9 cellular contexts compared by ENCODE assay signal in the genomic region with DNA sequence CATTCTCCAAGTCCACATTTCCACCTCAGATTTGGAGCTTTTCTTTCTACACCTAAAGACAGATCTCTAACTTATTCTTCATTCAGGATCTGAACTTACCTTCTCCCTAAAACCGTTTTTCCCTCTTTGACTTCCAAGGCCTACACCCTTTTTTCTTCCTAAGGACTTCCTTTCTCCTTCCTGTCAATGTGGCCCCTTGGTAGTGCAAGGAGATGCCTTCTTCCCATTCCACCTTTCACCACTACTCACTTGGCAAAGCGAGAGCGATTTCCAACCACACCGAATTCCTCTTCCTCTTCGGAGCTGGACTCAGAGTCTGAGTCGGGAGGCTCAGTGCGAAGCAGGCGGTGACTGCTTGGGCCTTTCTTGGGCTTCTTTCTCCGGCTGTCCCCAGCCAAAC. TPM values are rescaled to one million over a fixed set of nuclear protein-coding genes. Genes with fewer than 3 reads are reported as not detected.
DNase-seq lines count a peak whose midpoint lies in the region; ATAC-seq and TF ChIP-seq lines count a peak whose summit lies in the region.
"Had no signal": no experiment of that assay in that cellular context is flagged by ENCODE, and none has a peak within 500 bp of the region (broad histone marks: within the 10 kb centered on the region; RNA-seq: fewer than 3 reads in every experiment).

No MANE protein-coding gene starts in this region.

- POLR2A ChIA-PET in GM10248 (lab: Yijun Ruan, JAX) = no interaction called here

- peak overlapping the region; percentile 85 to 96 for H3K4me3 ChIP-seq in right atrium auricular region
- H3K4me3 ChIP-seq in ascending aorta = peak overlapping the region; percentile 97 to 99
- H3K4me3 ChIP-seq in lung = peak overlapping the region; percentile 98
- peak overlapping the region; percentile 68 to 81 for H3K4me3 ChIP-seq in uterus

- CTCF ChIA-PET in GM10248 (lab: Yijun Ruan, JAX) = interaction anchor here (1.1 to 3.3 kb wide), 4 partner anchors 10 to 240 kb away, joined by 3 to 12 read pairs (median 6); a partner anchor contains a TSS

- H3K9me3 ChIP-seq in right atrium auricular region = no peaks in the 10 kb centered on the region
- H3K9me3 ChIP-seq in ascending aorta = no peaks in the 10 kb centered on the region
- H3K9me3 ChIP-seq in lung (ENCODE audit: control insufficient read depth in 2 of 2, insufficient read depth in 1 of 2, low read length in 1 of 2) = no peaks in the 10 kb centered on the region
- no peaks in the 10 kb centered on the region for H3K9me3 ChIP-seq in uterus

- ATAC-seq in lung (ENCODE audit: insufficient read depth, low FRiP score) (no peak), HG03442 (IDR thresholded peaks at IDR 0.05; ENCODE audit: unreplicated experiment) (no peak)

- no peak for TF ChIP-seq POLR2A in uterus (IDR thresholded peaks at IDR 0.05)

- no peak for DNase-seq in right atrium auricular region (ENCODE audit: low spot score)
- DNase-seq in cardiac septum (ENCODE audit: low spot score) = no peak
- no peak for DNase-seq in ascending aorta (ENCODE audit: low spot score in 2 of 2)
- no peak for DNase-seq in lung (ENCODE audit: low spot score)
- no peak for DNase-seq in uterus
- no peak for DNase-seq in DMS79 treated with DMSO at 0.1 percent for 48 hours (lab: John Stamatoyannopoulos, UW)
- DNase-seq in GM10248 (ENCODE audit: extremely low spot score) = no peak

- intact Hi-C loops in cardiac septum (cut with DNase I) = loop anchor here (5.0 kb wide), 1 partner anchor 100 kb away; a partner anchor contains a TSS
- intact Hi-C loops in ascending aorta (cut with DNase I) = loop anchor here (2.0 kb wide), 3 partner anchors 101 to 323 kb away; a partner anchor contains a TSS
- intact Hi-C loops in uterus (cut with DNase I; ENCODE audit: low total_unique reads) = no loop called here

- H3K27ac ChIP-seq in right atrium auricular region (peak overlapping the region in 1 of 2 donors; percentile 84), ascending aorta (no peak overlapping the region), lung (ENCODE audit: low read depth in 1 of 2, low read length in 1 of 2) (peak overlapping the region in 1 of 2 donors; percentile 26), uterus (peak overlapping the region in 1 of 2 donors; percentile 85)

- no peak for TF ChIP-seq CTCF in right atrium auricular region (IDR thresholded peaks at IDR 0.05)
- TF ChIP-seq CTCF in ascending aorta (IDR thresholded peaks at IDR 0.05) = no peak
- TF ChIP-seq CTCF in lung (IDR thresholded peaks at IDR 0.05; ENCODE audit: control extremely low read depth, extremely low read depth) = no peak
- TF ChIP-seq CTCF in uterus (IDR thresholded peaks at IDR 0.05) = no peak
- no peak for TF ChIP-seq CTCF in GM10248 (IDR thresholded peaks at IDR 0.05; ENCODE audit: control extremely low read depth, extremely low read depth, low read depth, missing control alignments)

- WGBS in lung, 2 donors = 52 to 67% methylated on average over 9 of the region's 9 CpGs

- peaks cover 0 to 36% of the 10 kb centered on the region in 2 donors for H3K4me1 ChIP-seq in right atrium auricular region
- peaks cover 12 to 22% of the 10 kb centered on the region in 2 donors for H3K4me1 ChIP-seq in ascending aorta
- peaks cover 9 to 11% of the 10 kb centered on the region in 2 donors for H3K4me1 ChIP-seq in lung (ENCODE audit: control insufficient read depth in 2 of 2, insufficient read depth in 2 of 2, low read length in 2 of 2)
- peaks cover 0 to 14% of the 10 kb centered on the region in 2 donors for H3K4me1 ChIP-seq in uterus

- H3K27me3 ChIP-seq in right atrium auricular region = no peaks in the 10 kb centered on the region
- no peaks in the 10 kb centered on the region for H3K27me3 ChIP-seq in ascending aorta
- no peaks in the 10 kb centered on the region for H3K27me3 ChIP-seq in lung (ENCODE audit: control insufficient read depth, insufficient read depth)
- H3K27me3 ChIP-seq in uterus = no peaks in the 10 kb centered on the region

- H3K36me3 ChIP-seq in right atrium auricular region = peaks cover 15% of the 10 kb centered on the region
- peaks cover 12 to 20% of the 10 kb centered on the region in 2 donors for H3K36me3 ChIP-seq in ascending aorta
- peaks cover 9 to 21% of the 10 kb centered on the region in 2 donors for H3K36me3 ChIP-seq in lung (ENCODE audit: control insufficient read depth in 2 of 2, insufficient read depth in 2 of 2, low read length in 2 of 2)
- no peaks in the 10 kb centered on the region for H3K36me3 ChIP-seq in uterus

RNA-seq across cellular contexts. Expression of a gene that starts 1.3 kb away (rescaled TPM):
- total RNA-seq in right atrium auricular region (10 to 100 TPM; 72.9 to 73.5 TPM), cardiac septum (53.7 TPM), ascending aorta (99.8 TPM), lung (100 to 1,000 TPM in 1 of 2 donors, 10 to 100 TPM in 1; 97.7 to 132 TPM), uterus (100 to 1,000 TPM in 2 of 4 donors, 10 to 100 TPM in 2; 63.5 to 188 (median 96.0) TPM)
- polyA plus RNA-seq in lung = 10 to 100 TPM; 20.8 to 49.0 TPM

RNA-seq across cellular contexts. Expression of a gene that starts 46.0 kb away (rescaled TPM):
- total RNA-seq in right atrium auricular region (not detected), cardiac septum (0.24 TPM), ascending aorta (not detected), lung (not detected), uterus (not detected)
- polyA plus RNA-seq in lung = not detected
- total RNA-seq: M059J had no signal

RNA-seq across cellular contexts. Expression of a gene that starts 49.5 kb away (rescaled TPM):
- 100 to 1,000 TPM; 113 to 201 TPM for total RNA-seq in right atrium auricular region
- 190 TPM for total RNA-seq in cardiac septum
- total RNA-seq in ascending aorta = 23.6 TPM
- 10 to 100 TPM; 35.1 to 42.3 TPM for total RNA-seq in lung
- 10 to 100 TPM; 23.1 to 38.1 TPM for polyA plus RNA-seq in lung
- 10 to 100 TPM in 3 of 4 donors, 1 to 10 TPM in 1; 8.2 to 59.7 (median 40.8) TPM for total RNA-seq in uterus
